Comparison of ENCODE assay signal across 1 cellular context in the genomic region with DNA sequence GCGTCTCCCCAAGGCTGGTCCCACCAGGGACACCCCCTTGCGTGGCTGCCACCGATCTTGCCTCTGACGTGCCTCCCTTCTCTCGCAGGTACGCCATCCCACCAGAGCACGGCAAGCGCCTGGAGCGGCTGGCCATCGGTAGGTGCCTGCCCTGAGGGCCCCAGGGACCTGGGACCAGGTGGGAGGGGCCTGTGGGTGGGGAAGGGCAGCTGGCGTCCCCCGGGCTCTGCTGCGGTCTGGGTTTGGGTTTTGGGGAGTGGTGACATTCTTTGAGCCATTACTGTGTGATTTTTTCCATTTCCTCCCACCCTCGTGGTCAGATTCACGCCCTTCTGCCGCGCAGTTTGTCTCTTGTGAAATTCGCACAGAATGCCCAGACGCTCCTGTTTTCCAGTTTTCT.
TF ChIP-seq lines count a peak whose summit lies in the region.

No MANE protein-coding gene starts in this region.

TF ChIP-seq in H1, 55 proteins besides CTCF, POLR2A, EP300 and RAD21:
- TF ChIP-seq POU5F1 (IDR thresholded peaks at IDR 0.05; ENCODE audit: low read depth, low read length) (no peak), RFX5 (IDR thresholded peaks at IDR 0.05; ENCODE audit: borderline replicate concordance, low read depth, low read length) (no peak), EGR1 (IDR thresholded peaks at IDR 0.05; ENCODE audit: borderline replicate concordance, low read depth, low read length) (no peak), TAF7 (optimal IDR thresholded peaks at IDR 0.05; ENCODE audit: borderline replicate concordance, low read depth, low read length) (no peak), JUND (IDR thresholded peaks at IDR 0.05; ENCODE audit: low read length) (no peak), CHD1 (IDR thresholded peaks at IDR 0.05; ENCODE audit: low read depth, low read length) (no peak), TEAD4 (IDR thresholded peaks at IDR 0.05; ENCODE audit: low read depth, low read length) (no peak), TBP (IDR thresholded peaks at IDR 0.05; ENCODE audit: low read depth, low read length) (no peak)
- TF ChIP-seq, protein P1, sequence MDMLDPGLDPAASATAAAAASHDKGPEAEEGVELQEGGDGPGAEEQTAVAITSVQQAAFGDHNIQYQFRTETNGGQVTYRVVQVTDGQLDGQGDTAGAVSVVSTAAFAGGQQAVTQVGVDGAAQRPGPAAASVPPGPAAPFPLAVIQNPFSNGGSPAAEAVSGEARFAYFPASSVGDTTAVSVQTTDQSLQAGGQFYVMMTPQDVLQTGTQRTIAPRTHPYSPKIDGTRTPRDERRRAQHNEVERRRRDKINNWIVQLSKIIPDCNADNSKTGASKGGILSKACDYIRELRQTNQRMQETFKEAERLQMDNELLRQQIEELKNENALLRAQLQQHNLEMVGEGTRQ (IDR thresholded peaks at IDR 0.05; ENCODE audit: low read length) = no peak
